Comparison of ENCODE assay signal across 12 cellular contexts in genomic region chr16:50247123-50247905, GRCh38. TPM values are rescaled to one million over a fixed set of nuclear protein-coding genes. Genes with fewer than 3 reads are reported as not detected.
DNase-seq lines count a peak whose midpoint lies in the region; TF ChIP-seq lines count a peak whose summit lies in the region.
"Had no signal": no experiment of that assay in that cellular context is flagged by ENCODE, and none has a peak within 500 bp of the region (broad histone marks: within the 10 kb centered on the region; RNA-seq: fewer than 3 reads in every experiment).

No MANE protein-coding gene starts in this region.

- H3K9me3 ChIP-seq in CD8-positive, alpha-beta memory T cell (ENCODE audit: low read length) = no peaks in the 10 kb centered on the region
- H3K9me3 ChIP-seq in Karpas-422 (ENCODE audit: low read length) = no peaks in the 10 kb centered on the region
- peaks cover 0 to 3% of the 10 kb centered on the region in 2 donors for H3K9me3 ChIP-seq in neuronal stem cell (replicated peaks in 1 of 2; ENCODE audit: control insufficient read depth in 2 of 2, insufficient read depth in 1 of 2, low read depth in 1 of 2, low read length in 2 of 2)

- H3K23ac ChIP-seq in neuronal stem cell (ENCODE audit: low read depth, low read length, poor library complexity) = no peak overlapping the region

- no peaks in the 10 kb centered on the region for H3K79me2 ChIP-seq in Karpas-422 (ENCODE audit: low read length)

- CTCF ChIA-PET in CD8-positive, alpha-beta memory T cell (lab: Charles Lee) = interaction anchor here (1.0 to 2.1 kb wide), 4 partner anchors 11 to 107 kb away, joined by 3 to 7 read pairs (median 3); no protein-coding TSS in a partner anchor

- no peak overlapping the region for H3K18ac ChIP-seq in neuronal stem cell (ENCODE audit: low read length)

- H2AK5ac ChIP-seq in neuronal stem cell (ENCODE audit: low read depth, low read length) = peak overlapping the region; percentile 89

- no peaks in the 10 kb centered on the region for H3K27me3 Mint-ChIP-seq in CD8-positive, alpha-beta memory T cell
- H3K27me3 Mint-ChIP-seq in chondrocyte (ENCODE audit: low read depth) = peaks cover 8% of the 10 kb centered on the region

- H3K4me1 Mint-ChIP-seq in CD8-positive, alpha-beta memory T cell = peaks cover 8 to 15% (median 8%) of the 10 kb centered on the region in 3 donors
- peaks cover 25% of the 10 kb centered on the region for H3K4me1 Mint-ChIP-seq in chondrocyte (ENCODE audit: low read depth)

- H3K9me2 ChIP-seq in Karpas-422 (replicated peaks; ENCODE audit: insufficient read depth, low read length) = no peaks in the 10 kb centered on the region

- no peak for DNase-seq in CD8-positive, alpha-beta memory T cell
- peak; percentile 38 for DNase-seq in Karpas-422
- no peak for DNase-seq in chondrocyte (ENCODE audit: low spot score)
- DNase-seq in neuronal stem cell (ENCODE audit: low spot score) = no peak
- no peak for DNase-seq in NCI-H2107 (lab: John Stamatoyannopoulos, UW)
- DNase-seq in NCI-H1105 treated with DMSO at 0.1 percent for 48 hours (lab: John Stamatoyannopoulos, UW) = no peak
- no peak for DNase-seq in stimulated activated naive CD4-positive, alpha-beta T cell (lab: John Stamatoyannopoulos, UW)
- DNase-seq: activated CD8-positive, alpha-beta memory T cell treated with anti-CD3 and anti-CD28 coated beads, Interleukin-2, amount 50 U/mL, for 4 hours; midbrain; NCI-H345 had no signal

- H3K79me1 ChIP-seq in neuronal stem cell (ENCODE audit: low read depth, low read length) = no peaks in the 10 kb centered on the region

- H3K14ac ChIP-seq in neuronal stem cell (ENCODE audit: low read length) = peak overlapping the region; percentile 17

- H3K4me1 ChIP-seq in CD8-positive, alpha-beta memory T cell (ENCODE audit: insufficient read depth, low read length) = peaks cover 6% of the 10 kb centered on the region
- peaks cover 6% of the 10 kb centered on the region; the same call in 1 of the 2 replicates for H3K4me1 ChIP-seq in Karpas-422 (ENCODE audit: low read length)
- peaks cover 7 to 9% of the 10 kb centered on the region in 2 donors for H3K4me1 ChIP-seq in neuronal stem cell (ENCODE audit: control insufficient read depth in 2 of 2, insufficient read depth in 1 of 2, low read depth in 1 of 2, low read length in 2 of 2)

- H2BK12ac ChIP-seq in neuronal stem cell (ENCODE audit: low read length) = no peak overlapping the region

- whole genome bisulfite sequencing in neuronal stem cell (ENCODE audit: extremely low coverage in 2 of 2, insufficient read length in 2 of 2, insufficient replicate concordance in 1 of 2), 2 donors = no CpG with 5 or more reads among the region's 12 CpGs

- H4K8ac ChIP-seq in neuronal stem cell (ENCODE audit: low read depth, low read length) = no peak overlapping the region

- H2BK15ac ChIP-seq in neuronal stem cell (ENCODE audit: low read length) = peak overlapping the region; percentile 61

- H2AFZ ChIP-seq in Karpas-422 (ENCODE audit: low read length) = no peak overlapping the region
- no peak overlapping the region for H2AFZ ChIP-seq in neuronal stem cell (ENCODE audit: low read length)

- POLR2A ChIA-PET in CD8-positive, alpha-beta memory T cell (lab: Charles Lee) = no interaction called here

- no peaks in the 10 kb centered on the region for H3K36me3 Mint-ChIP-seq in CD8-positive, alpha-beta memory T cell
- no peaks in the 10 kb centered on the region for H3K36me3 Mint-ChIP-seq in chondrocyte (ENCODE audit: low read depth)

- peak overlapping the region; percentile 45 for H3K27ac ChIP-seq in CD8-positive, alpha-beta memory T cell (ENCODE audit: low read depth, low read length)
- H3K27ac ChIP-seq in Karpas-422 (ENCODE audit: low read length) (no peak overlapping the region), neuronal stem cell (replicated peaks; ENCODE audit: low read length) (no peak overlapping the region)
- H3K27ac ChIP-seq: KMS-11, SK-N-MC had no signal

- no peak for TF ChIP-seq CTCF in chondrocyte (IDR thresholded peaks at IDR 0.05)

- no peak overlapping the region for H2BK5ac ChIP-seq in neuronal stem cell (ENCODE audit: low read length)

- peak overlapping the region in 3 of 8 donors; percentile 7 to 47 (median 47) for H3K27ac Mint-ChIP-seq in CD8-positive, alpha-beta memory T cell
- no peak overlapping the region for H3K27ac Mint-ChIP-seq in chondrocyte (ENCODE audit: unreplicated experiment)

- no peak overlapping the region for H2BK120ac ChIP-seq in neuronal stem cell (ENCODE audit: low read depth, low read length)

- H4K91ac ChIP-seq in neuronal stem cell (ENCODE audit: low read depth, low read length, poor library complexity) = no peak overlapping the region

- no peak overlapping the region for H3K4me3 ChIP-seq in CD8-positive, alpha-beta memory T cell (ENCODE audit: low read length)
- H3K4me3 ChIP-seq in Karpas-422 (ENCODE audit: low read length) (no peak overlapping the region), neuronal stem cell (ENCODE audit: low read length in 2 of 2) (no peak overlapping the region)
- H3K4me3 ChIP-seq: SK-N-MC had no signal

- H3K4me2 ChIP-seq in Karpas-422 (ENCODE audit: low read depth, low read length, poor library complexity, severe bottlenecking) (no peak overlapping the region), neuronal stem cell (ENCODE audit: insufficient read depth, low read length, poor library complexity, severe bottlenecking) (no peak overlapping the region)

- no peaks in the 10 kb centered on the region for H3K9me3 Mint-ChIP-seq in CD8-positive, alpha-beta memory T cell
- H3K9me3 Mint-ChIP-seq in chondrocyte (ENCODE audit: low read depth) = no peaks in the 10 kb centered on the region

- H3K9ac ChIP-seq in Karpas-422 (ENCODE audit: low read length) = no peak overlapping the region
- H3K9ac ChIP-seq in neuronal stem cell (ENCODE audit: low read depth, low read length, poor library complexity) = no peak overlapping the region

- H3K4ac ChIP-seq in neuronal stem cell (ENCODE audit: low read length) = no peak overlapping the region

- peak overlapping the region; percentile 45 to 90 (median 66) for H3K4me3 Mint-ChIP-seq in CD8-positive, alpha-beta memory T cell
- H3K4me3 Mint-ChIP-seq in chondrocyte (ENCODE audit: unreplicated experiment) = peak overlapping the region; percentile 66

- no peaks in the 10 kb centered on the region for H3K27me3 ChIP-seq in CD8-positive, alpha-beta memory T cell (ENCODE audit: insufficient read depth, low read length, poor library complexity, severe bottlenecking)
- H3K27me3 ChIP-seq in Karpas-422 (ENCODE audit: low read length) = no peaks in the 10 kb centered on the region
- H3K27me3 ChIP-seq in neuronal stem cell (ENCODE audit: control insufficient read depth in 3 of 3, insufficient read depth in 3 of 3, low read depth in 1 of 3, low read length in 3 of 3) = peaks cover 4 to 44% (median 28%) of the 10 kb centered on the region in 3 experiments

- H4K20me1 ChIP-seq in Karpas-422 (ENCODE audit: insufficient read depth, low read depth, low read length) = no peaks in the 10 kb centered on the region

- H3K36me3 ChIP-seq in CD8-positive, alpha-beta memory T cell (ENCODE audit: insufficient read depth, low read length) = no peaks in the 10 kb centered on the region
- H3K36me3 ChIP-seq in Karpas-422 (ENCODE audit: insufficient read depth, low read length) (no peaks in the 10 kb centered on the region), neuronal stem cell (replicated peaks in 1 of 2; ENCODE audit: control insufficient read depth in 2 of 2, insufficient read depth in 2 of 2, low read length in 2 of 2) (no peaks in the 10 kb centered on the region)

RNA-seq across cellular contexts. Expression of gene ADCY7, which starts 19.0 kb away (rescaled TPM):
- total RNA-seq in CD8-positive, alpha-beta memory T cell = 10 to 100 TPM; 76.6 to 83.4 TPM
- polyA plus RNA-seq in CD8-positive, alpha-beta memory T cell = 88.1 TPM
- total RNA-seq in Karpas-422 (2014; rRNA removed; shearing (Covaris generic); ENCODE audit: low replicate concordance) = 27.5 and 45.5 TPM in 2 replicates
- total RNA-seq in chondrocyte = 8.8 to 11.8 TPM (median 9.1 TPM) in 3 replicates
- polyA plus RNA-seq in neuronal stem cell (2013, experiment 1 of 2) = 3.6 TPM
- 3.3 TPM for polyA plus RNA-seq in neuronal stem cell (2013, experiment 2 of 2)
